In genomic region chr5:135394095-135394494, GRCh38 we compare ENCODE assay signal across 1 cellular context.
TF ChIP-seq lines count a peak whose summit lies in the region.

No MANE protein-coding gene starts in this region.

TF ChIP-seq in IMR-90, 13 proteins besides CTCF, POLR2A, EP300 and RAD21:
- no peak for TF ChIP-seq RCOR1 (IDR thresholded peaks at IDR 0.05; ENCODE audit: insufficient replicate concordance, low read length)
- no peak for TF ChIP-seq ELK1 (IDR thresholded peaks at IDR 0.05; ENCODE audit: borderline replicate concordance, low read depth, low read length)
- TF ChIP-seq CHD1 (IDR thresholded peaks at IDR 0.05; ENCODE audit: low read depth, low read length), result no peak
- TF ChIP-seq SMC3 (IDR thresholded peaks at IDR 0.05; ENCODE audit: low read depth, low read length), result no peak
- no peak for TF ChIP-seq CEBPB (IDR thresholded peaks at IDR 0.05; ENCODE audit: low read depth, low read length)
- TF ChIP-seq MAFK (IDR thresholded peaks at IDR 0.05; ENCODE audit: low read depth, low read length), result no peak
- no peak for TF ChIP-seq FOS (IDR thresholded peaks at IDR 0.05; ENCODE audit: low read depth, low read length)
- TF ChIP-seq MXI1 (IDR thresholded peaks at IDR 0.05; ENCODE audit: borderline replicate concordance, low read depth, low read length), result no peak
- TF ChIP-seq NFE2L2 (IDR thresholded peaks at IDR 0.05; ENCODE audit: low read depth, low read length), result no peak
- TF ChIP-seq USF2 (IDR thresholded peaks at IDR 0.05; ENCODE audit: low read depth, low read length), result no peak
- TF ChIP-seq BHLHE40 (IDR thresholded peaks at IDR 0.05; ENCODE audit: low read depth, low read length), result no peak
- TF ChIP-seq MAZ (IDR thresholded peaks at IDR 0.05; ENCODE audit: borderline replicate concordance, low read depth, low read length), result no peak
- TF ChIP-seq RFX5 (IDR thresholded peaks at IDR 0.05; ENCODE audit: low read depth, low read length), result no peak
